ENCODE assay signal across 23 cellular contexts in the genomic region with DNA sequence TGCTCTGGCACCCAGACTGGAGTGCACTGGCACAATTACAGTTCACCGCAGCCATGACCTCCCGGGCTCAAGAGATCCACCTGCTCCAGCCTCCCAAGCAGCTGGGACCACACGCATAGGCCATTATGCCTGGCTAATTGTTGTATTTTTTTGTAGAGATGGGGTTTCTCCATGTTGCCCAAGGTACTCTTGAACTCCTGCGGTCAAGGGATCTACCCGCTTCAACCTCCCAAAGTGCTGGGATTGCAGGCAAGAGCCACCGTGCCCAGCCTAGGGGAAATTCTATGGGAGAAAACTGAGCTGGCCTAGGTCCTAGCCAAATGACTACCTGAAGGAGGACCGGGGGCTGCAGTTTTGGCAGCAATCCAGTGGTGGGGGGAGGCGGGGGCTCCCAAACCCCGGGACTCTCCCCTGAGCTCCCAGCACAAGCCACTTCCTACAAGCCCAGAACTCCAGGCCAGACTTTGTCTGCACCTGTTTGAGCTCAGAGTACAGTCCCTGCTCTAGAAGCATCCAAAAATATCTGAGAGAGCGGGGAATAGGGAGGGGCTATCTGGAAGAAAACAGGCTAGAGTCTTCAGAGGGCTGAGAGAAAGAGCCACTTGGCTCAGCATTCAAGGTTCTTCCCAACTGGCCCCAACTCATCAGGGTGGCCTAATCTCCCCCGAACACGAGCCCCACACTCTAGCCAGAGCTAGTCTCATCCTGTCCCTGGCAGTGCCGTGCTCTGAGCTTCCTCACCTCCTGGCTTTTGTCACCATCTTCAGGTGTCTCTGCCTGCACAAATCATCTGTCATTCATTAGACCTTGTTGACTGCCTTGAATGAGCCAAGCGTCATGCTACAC. TPM values are rescaled to one million over a fixed set of nuclear protein-coding genes. Genes with fewer than 3 reads are reported as not detected.
A peak's percentile ranks its signal among the peaks of the same experiment; 100 is the strongest.
DNase-seq lines count a peak whose midpoint lies in the region; ATAC-seq and TF ChIP-seq lines count a peak whose summit lies in the region.
"Had no signal": no experiment of that assay in that cellular context is flagged by ENCODE, and none has a peak within 500 bp of the region (broad histone marks: within the 10 kb centered on the region; RNA-seq: fewer than 3 reads in every experiment).

No MANE protein-coding gene starts in this region.

- H3K36me3 ChIP-seq in H7 (replicated peaks; ENCODE audit: control insufficient read depth, insufficient read depth, low read length), result no peaks in the 10 kb centered on the region
- no peaks in the 10 kb centered on the region for H3K36me3 ChIP-seq in heart right ventricle
- peaks cover 0 to 3% of the 10 kb centered on the region in 2 donors for H3K36me3 ChIP-seq in gastrocnemius medialis
- H3K36me3 ChIP-seq: adrenal gland, SJSA1, WERI-Rb-1 had no signal

- no peak overlapping the region for H3K4me3 Mint-ChIP-seq in activated T-cell treated with anti-CD3 and anti-CD28 coated beads, Interleukin-2, amount 50 U/mL, for 24 hours
- H3K4me3 Mint-ChIP-seq: T-helper 1 cell treated with Interleukin-12 subunit alpha and Interleukin-12 subunit beta and Interleukin-4 antibody, amounts not matched to agents 30 μg/mL and 1 μg/mL, for 36 hours had no signal

- H3K36me3 Mint-ChIP-seq in activated T-cell treated with anti-CD3 and anti-CD28 coated beads, Interleukin-2, amount 50 U/mL, for 24 hours (ENCODE audit: low read depth), result no peaks in the 10 kb centered on the region

- H3K27ac Mint-ChIP-seq in activated T-cell treated with anti-CD3 and anti-CD28 coated beads, Interleukin-2, amount 50 U/mL, for 24 hours, result no peak overlapping the region
- H3K27ac Mint-ChIP-seq: T-helper 1 cell treated with Interleukin-12 subunit alpha and Interleukin-12 subunit beta and Interleukin-4 antibody, amounts not matched to agents 30 μg/mL and 1 μg/mL, for 36 hours had no signal

- ATAC-seq in heart right ventricle, result peak; percentile 19 to 80 (median 70)
- peak; percentile 80 to 87 for ATAC-seq in gastrocnemius medialis
- no peak for ATAC-seq in GM21529 (IDR thresholded peaks at IDR 0.05; ENCODE audit: unreplicated experiment)
- no peak for ATAC-seq in HG02852 (IDR thresholded peaks at IDR 0.05; ENCODE audit: unreplicated experiment)
- ATAC-seq: HCT116, left colon had no signal

- DNase-seq in H7, result peak; percentile 31
- peak; percentile 39 for DNase-seq in RPMI8226
- peak in 1 of 2 donors; percentile 16 for DNase-seq in heart right ventricle
- DNase-seq in gastrocnemius medialis, result peak; percentile 86 to 96
- DNase-seq in cerebellum (ENCODE audit: low spot score), result no peak
- no peak for DNase-seq in activated T-cell treated with anti-CD3 and anti-CD28 coated beads, Interleukin-2, amount 50 U/mL, for 24 hours
- DNase-seq: activated CD4-positive, alpha-beta T cell treated with anti-CD3 and anti-CD28 coated beads, Interleukin-2, amount 50 U/mL, for 4 hours; activated gamma-delta T cell; adrenal gland; AML-193; Calu3; left colon; NCI-H1092 treated with DMSO at 0.1 percent for 48 hours; NCI-H2171 treated with DMSO at 0.1 percent for 48 hours; NCI-H774; PC-9; WERI-Rb-1 had no signal

- no peaks in the 10 kb centered on the region for H3K4me1 Mint-ChIP-seq in activated T-cell treated with anti-CD3 and anti-CD28 coated beads, Interleukin-2, amount 50 U/mL, for 24 hours (ENCODE audit: low read depth)

- WGBS in heart right ventricle, 2 donors, result 41 to 54% methylated on average over 14 of the region's 14 CpGs

- H3K27me3 Mint-ChIP-seq in activated T-cell treated with anti-CD3 and anti-CD28 coated beads, Interleukin-2, amount 50 U/mL, for 24 hours, result peaks cover 13% of the 10 kb centered on the region

- in situ Hi-C loops in gastrocnemius medialis (cut with MboI; ENCODE audit: low sequenced_read_pairs in 4 of 4), result no loop called here

- H3K27me3 ChIP-seq in H7 (ENCODE audit: control insufficient read depth, insufficient read depth, low read length), result no peaks in the 10 kb centered on the region
- H3K27me3 ChIP-seq in heart right ventricle, result no peaks in the 10 kb centered on the region
- no peaks in the 10 kb centered on the region for H3K27me3 ChIP-seq in gastrocnemius medialis
- H3K27me3 ChIP-seq: adrenal gland, SJSA1 had no signal

- no peaks in the 10 kb centered on the region for H3K9me3 Mint-ChIP-seq in activated T-cell treated with anti-CD3 and anti-CD28 coated beads, Interleukin-2, amount 50 U/mL, for 24 hours
- H3K9me3 Mint-ChIP-seq: T-helper 1 cell treated with Interleukin-12 subunit alpha and Interleukin-12 subunit beta and Interleukin-4 antibody, amounts not matched to agents 30 μg/mL and 1 μg/mL, for 36 hours had no signal

- intact Hi-C loops in heart right ventricle (cut with DNase I), result loop anchor here in 2 of 10 donors (2.0 kb wide), 2 partner anchors 18 to 20 kb away; no protein-coding TSS in a partner anchor
- intact Hi-C loops in gastrocnemius medialis (cut with DNase I; ENCODE audit: low total_unique reads), result loop anchor here (1.0 kb wide), 1 partner anchor 17 kb away; no protein-coding TSS in a partner anchor

- H3K4me3 ChIP-seq in H7 (ENCODE audit: insufficient read depth, low read depth, low read length) (no peak overlapping the region), heart right ventricle (peak overlapping the region in 1 of 10 donors; percentile 1), gastrocnemius medialis (peak overlapping the region; percentile 26 to 38 (median 34))
- H3K4me3 ChIP-seq: adrenal gland, PC-9, SJSA1 had no signal

- H3K9me3 ChIP-seq in heart right ventricle, result no peaks in the 10 kb centered on the region
- no peaks in the 10 kb centered on the region for H3K9me3 ChIP-seq in gastrocnemius medialis
- H3K9me3 ChIP-seq: adrenal gland, SJSA1 had no signal

- TF ChIP-seq POLR2A in gastrocnemius medialis (IDR thresholded peaks at IDR 0.05), result peak; percentile 63 to 70

- H3K4me1 ChIP-seq in heart right ventricle (peaks cover 11 to 78% (median 41%) of the 10 kb centered on the region in 9 donors), gastrocnemius medialis (peaks cover 55 to 85% of the 10 kb centered on the region in 2 donors)
- H3K4me1 ChIP-seq: adrenal gland had no signal

- TF ChIP-seq CTCF in heart right ventricle (IDR thresholded peaks at IDR 0.05), result no peak
- peak in 1 of 5 experiments; percentile 15 for TF ChIP-seq CTCF in gastrocnemius medialis (IDR thresholded peaks at IDR 0.05 in 4 of 5, conservative IDR thresholded peaks at IDR 0.05 in 1 of 5)

- H3K27ac ChIP-seq in heart right ventricle, result peak overlapping the region; percentile 65 to 97 (median 80)
- peak overlapping the region; percentile 89 to 99 (median 98) for H3K27ac ChIP-seq in gastrocnemius medialis
- H3K27ac ChIP-seq: adrenal gland, PC-9, SJSA1, WERI-Rb-1 had no signal

RNA-seq across cellular contexts. Expression of a gene that starts 9.1 kb away (rescaled TPM):
- 0.07 TPM in 1 of 2 replicates, not detected in the other for total RNA-seq in H7 (2014; rRNA removed; shearing (Covaris generic))
- 100 to 1,000 TPM; 443 to 587 (median 486) TPM for total RNA-seq in heart right ventricle
- polyA plus RNA-seq in heart right ventricle, result 100 to 1,000 TPM; 161 to 224 TPM
- 100 to 1,000 TPM; 184 to 519 (median 364) TPM for total RNA-seq in gastrocnemius medialis
- total RNA-seq in cerebellum, result 1.2 TPM
- total RNA-seq: Calu3, LHCN-M2, PC-9 had no signal

RNA-seq across cellular contexts. Expression of a gene that starts 40.1 kb away (rescaled TPM):
- total RNA-seq in H7 (2014; rRNA removed; shearing (Covaris generic)), result 34.7 and 45.0 TPM in 2 replicates
- total RNA-seq in heart right ventricle (1 to 10 TPM; 1.8 to 6.6 (median 3.1) TPM), gastrocnemius medialis (1 to 10 TPM; 3.2 to 5.0 (median 4.1) TPM), cerebellum (7.6 TPM)
- 1 to 10 TPM; 2.0 to 4.6 TPM for polyA plus RNA-seq in heart right ventricle

Comparison
In these comparisons a context has a peak if more than half of its experiments do, and no peak if none do; other contexts are left out.
1. DNase-seq: peak in H7 (single experiment), RPMI8226 (single experiment) and gastrocnemius medialis (2 of 2); none in cerebellum (single experiment) and activated T-cell treated with anti-CD3 and anti-CD28 coated beads, Interleukin-2, amount 50 U/mL, for 24 hours (single experiment).
2. ATAC-seq: peak in heart right ventricle (8 of 8) and gastrocnemius medialis (2 of 2); none in GM21529 (single experiment) and HG02852 (single experiment).
3. RNA of a gene that starts 9.1 kb away (total RNA-seq): 443 to 587 TPM in heart right ventricle and 184 to 519 TPM in gastrocnemius medialis; 1.2 TPM in cerebellum (single experiment) and 0.07 TPM in H7; every median in the first group is over 10 times any median in the second.